Comparison of ENCODE assay signal across 8 cellular contexts in the genomic region with DNA sequence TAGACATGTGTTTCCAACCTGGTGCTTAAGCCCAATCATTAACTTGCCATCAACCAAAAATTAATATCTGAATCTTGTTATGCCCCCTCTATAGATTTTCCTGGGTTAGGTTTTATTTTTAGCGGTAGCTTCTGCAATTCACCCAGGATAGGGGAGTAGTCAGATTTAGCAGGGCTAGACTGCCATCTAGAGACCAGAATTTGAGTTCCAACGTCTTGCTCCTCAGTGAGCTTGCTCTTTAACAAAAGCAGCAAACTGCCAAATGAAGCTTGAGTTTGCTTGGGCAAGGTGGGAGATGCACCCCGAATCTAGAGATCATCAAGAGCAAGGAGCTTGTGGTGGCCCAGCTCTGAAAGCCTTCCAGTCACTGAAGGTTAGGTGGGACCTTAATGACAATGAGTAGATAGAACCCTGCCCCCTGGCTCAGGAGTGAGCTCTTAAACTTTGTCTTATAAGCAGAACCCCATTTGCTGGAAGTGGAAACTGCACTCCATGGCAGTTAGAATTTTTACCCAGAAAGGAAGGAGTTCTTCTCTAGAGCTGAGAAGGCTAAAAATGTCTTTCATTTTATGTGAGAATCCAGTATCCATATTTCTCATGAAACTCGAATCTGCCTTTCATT.
DNase-seq lines count a peak whose midpoint lies in the region; ATAC-seq and TF ChIP-seq lines count a peak whose summit lies in the region.

No MANE protein-coding gene starts in this region.

- no peaks in the 10 kb centered on the region for H3K9me3 Mint-ChIP-seq in CD14-positive monocyte
- H3K9me3 Mint-ChIP-seq in stimulated activated naive B cell treated with anti-CD40 and anti-IgM and Interleukin-4, amounts not matched to agents 10 μg/mL and 1 μg/mL and 100 μg/mL, for 72 hours = no peaks in the 10 kb centered on the region

- H3K4me1 Mint-ChIP-seq in CD14-positive monocyte = no peaks in the 10 kb centered on the region
- H3K4me1 Mint-ChIP-seq in stimulated activated naive B cell treated with anti-CD40 and anti-IgM and Interleukin-4, amounts not matched to agents 10 μg/mL and 1 μg/mL and 100 μg/mL, for 72 hours = no peaks in the 10 kb centered on the region

- peak; percentile 80 to 82 for ATAC-seq in stimulated activated naive B cell treated with anti-CD40 and anti-IgM and Interleukin-4, amounts not matched to agents 10 μg/mL and 1 μg/mL and 100 μg/mL, for 72 hours (replicated peaks)
- no peak for ATAC-seq in HG03457 (IDR thresholded peaks at IDR 0.05; ENCODE audit: unreplicated experiment)

- TF ChIP-seq CTCF in CD14-positive monocyte (IDR thresholded peaks at IDR 0.05) (peak; percentile 61), GM20000 (IDR thresholded peaks at IDR 0.05; ENCODE audit: extremely low read depth, missing control alignments) (peak; percentile 11)

- no peak for DNase-seq in CD14-positive monocyte (ENCODE audit: low spot score)
- DNase-seq in GM20000 (ENCODE audit: low spot score) = peak; percentile 7
- peak; percentile 61 for DNase-seq in NCI-H2029 (lab: John Stamatoyannopoulos, UW)
- DNase-seq in astrocyte of the hippocampus (ENCODE audit: low read depth, low spot score) = peak; percentile 86
- peak; percentile 66 for DNase-seq in iPS-NIHi11 (ENCODE audit: low spot score)
- peak; percentile 28 for DNase-seq in stimulated activated naive B cell treated with anti-CD40 and anti-IgM and Interleukin-4, amounts not matched to agents 10 μg/mL and 1 μg/mL and 100 μg/mL, for 72 hours
- DNase-seq in GF-D8 (lab: John Stamatoyannopoulos, UW) = no peak

- intact Hi-C loops in CD14-positive monocyte (cut with micrococcal nuclease) = no loop called here

- no peaks in the 10 kb centered on the region for H3K36me3 Mint-ChIP-seq in CD14-positive monocyte
- no peaks in the 10 kb centered on the region for H3K36me3 Mint-ChIP-seq in stimulated activated naive B cell treated with anti-CD40 and anti-IgM and Interleukin-4, amounts not matched to agents 10 μg/mL and 1 μg/mL and 100 μg/mL, for 72 hours

- peak overlapping the region in 1 of 7 donors; percentile 30 for H3K27ac Mint-ChIP-seq in CD14-positive monocyte
- H3K27ac Mint-ChIP-seq in stimulated activated naive B cell treated with anti-CD40 and anti-IgM and Interleukin-4, amounts not matched to agents 10 μg/mL and 1 μg/mL and 100 μg/mL, for 72 hours = no peak overlapping the region

- H3K27me3 Mint-ChIP-seq in CD14-positive monocyte (ENCODE audit: low read depth in 3 of 3) = no peaks in the 10 kb centered on the region
- no peaks in the 10 kb centered on the region for H3K27me3 Mint-ChIP-seq in stimulated activated naive B cell treated with anti-CD40 and anti-IgM and Interleukin-4, amounts not matched to agents 10 μg/mL and 1 μg/mL and 100 μg/mL, for 72 hours

- H3K4me3 Mint-ChIP-seq in CD14-positive monocyte = no peak overlapping the region
- H3K4me3 Mint-ChIP-seq in stimulated activated naive B cell treated with anti-CD40 and anti-IgM and Interleukin-4, amounts not matched to agents 10 μg/mL and 1 μg/mL and 100 μg/mL, for 72 hours = no peak overlapping the region

Comparison
In these comparisons a context has a peak if more than half of its experiments do, and no peak if none do; other contexts are left out.
1. DNase-seq: peak in GM20000 (single experiment), NCI-H2029 (single experiment), astrocyte of the hippocampus (single experiment), iPS-NIHi11 (single experiment) and stimulated activated naive B cell treated with anti-CD40 and anti-IgM and Interleukin-4, amounts not matched to agents 10 μg/mL and 1 μg/mL and 100 μg/mL, for 72 hours (single experiment); none in CD14-positive monocyte (single experiment) and GF-D8 (single experiment).